8 cellular contexts compared by ENCODE assay signal in genomic region chr16:75116081-75116910, GRCh38. TPM values are rescaled to one million over a fixed set of nuclear protein-coding genes. Genes with fewer than 3 reads are reported as not detected.
DNase-seq lines count a peak whose midpoint lies in the region; ATAC-seq and TF ChIP-seq lines count a peak whose summit lies in the region.

Gene LDHD (minus strand): TSS chr16:75116780. CDS start chr16:75116720, 60 bp downstream.

- H3K9me3 ChIP-seq in right cardiac atrium (ENCODE audit: control insufficient read depth, low read length) = no peaks in the 10 kb centered on the region

- H3K36me3 Mint-ChIP-seq in progenitor cell of endocrine pancreas (ENCODE audit: insufficient read depth) = no peaks in the 10 kb centered on the region

- intact Hi-C loops in right cardiac atrium (cut with DNase I) = no loop called here

- H3K4me1 ChIP-seq in right cardiac atrium (ENCODE audit: control insufficient read depth, insufficient read depth, low read length) = no peaks in the 10 kb centered on the region

- TF ChIP-seq CTCF in progenitor cell of endocrine pancreas (IDR thresholded peaks at IDR 0.05; ENCODE audit: unreplicated experiment) = no peak

- H3K4me3 Mint-ChIP-seq in progenitor cell of endocrine pancreas (ENCODE audit: low read depth) = peak within 1 kb of the TSS; percentile 56

- 39% methylated on average over 15 of the region's 15 CpGs for WGBS in right cardiac atrium

- peak within 1 kb of the TSS; percentile 79 for H3K27ac ChIP-seq in right cardiac atrium (ENCODE audit: low read length)

- H3K4me3 ChIP-seq in right cardiac atrium (ENCODE audit: low read length) = peak within 1 kb of the TSS; percentile 34

- ATAC-seq in right cardiac atrium (peak; percentile 93 to 97), GM21723 (IDR thresholded peaks at IDR 0.05; ENCODE audit: unreplicated experiment) (no peak)

- peaks cover 1% of the 10 kb centered on the region for H3K9me3 Mint-ChIP-seq in progenitor cell of endocrine pancreas (ENCODE audit: low read depth)

- DNase-seq in Daoy (ENCODE audit: low read depth) = peak; percentile 35
- peak; percentile 71 for DNase-seq in M059J (ENCODE audit: low read depth)
- peak; percentile 55 for DNase-seq in astrocyte of the hippocampus (ENCODE audit: low read depth, low spot score)
- peak; percentile 87 to 94 (median 93) for DNase-seq in right cardiac atrium
- no peak for DNase-seq in progenitor cell of endocrine pancreas (ENCODE audit: low spot score, unreplicated experiment)
- DNase-seq in NCI-H510A (lab: John Stamatoyannopoulos, UW) = no peak
- no peak for DNase-seq in HCEC 1CT

- peaks cover 3% of the 10 kb centered on the region for H3K4me1 Mint-ChIP-seq in progenitor cell of endocrine pancreas (ENCODE audit: low read depth)

- no peaks in the 10 kb centered on the region for H3K27me3 ChIP-seq in right cardiac atrium (ENCODE audit: control insufficient read depth, insufficient read depth)

- no peak within 1 kb of the TSS for H3K27ac Mint-ChIP-seq in progenitor cell of endocrine pancreas

- no peaks in the 10 kb centered on the region for H3K27me3 Mint-ChIP-seq in progenitor cell of endocrine pancreas

RNA-seq across cellular contexts. Expression of gene LDHD, which starts in this region (rescaled TPM):
- total RNA-seq in Daoy (2014; rRNA removed; shearing (Covaris generic)) = not detected in 2 replicates
- 0.42 TPM in 2 replicates for total RNA-seq in M059J (2014; rRNA removed; shearing (Covaris generic))
- total RNA-seq in right cardiac atrium (10 to 100 TPM; 28.2 to 55.9 (median 39.5) TPM), progenitor cell of endocrine pancreas (0.64 and 0.89 TPM in 2 replicates)
- 56.5 TPM for polyA plus RNA-seq in right cardiac atrium

Comparison
In these comparisons a context has a peak if more than half of its experiments do, and no peak if none do; other contexts are left out.
1. RNA of gene LDHD (total RNA-seq): 28.2 to 55.9 TPM in right cardiac atrium; 0.64 to 0.89 TPM in progenitor cell of endocrine pancreas, 0.42 TPM in M059J and not detected in Daoy; every median in the first group is over 10 times any median in the second.
2. Peak in DNase-seq in Daoy; RNA of the gene not detected or under 1 TPM.
3. Peak in DNase-seq in M059J; RNA of the gene not detected or under 1 TPM.
4. DNase-seq: peak in astrocyte of the hippocampus (single experiment) and right cardiac atrium (3 of 3); none in progenitor cell of endocrine pancreas (single experiment), NCI-H510A (single experiment) and HCEC 1CT (single experiment).